8 cellular contexts compared by ENCODE assay signal in the genomic region with DNA sequence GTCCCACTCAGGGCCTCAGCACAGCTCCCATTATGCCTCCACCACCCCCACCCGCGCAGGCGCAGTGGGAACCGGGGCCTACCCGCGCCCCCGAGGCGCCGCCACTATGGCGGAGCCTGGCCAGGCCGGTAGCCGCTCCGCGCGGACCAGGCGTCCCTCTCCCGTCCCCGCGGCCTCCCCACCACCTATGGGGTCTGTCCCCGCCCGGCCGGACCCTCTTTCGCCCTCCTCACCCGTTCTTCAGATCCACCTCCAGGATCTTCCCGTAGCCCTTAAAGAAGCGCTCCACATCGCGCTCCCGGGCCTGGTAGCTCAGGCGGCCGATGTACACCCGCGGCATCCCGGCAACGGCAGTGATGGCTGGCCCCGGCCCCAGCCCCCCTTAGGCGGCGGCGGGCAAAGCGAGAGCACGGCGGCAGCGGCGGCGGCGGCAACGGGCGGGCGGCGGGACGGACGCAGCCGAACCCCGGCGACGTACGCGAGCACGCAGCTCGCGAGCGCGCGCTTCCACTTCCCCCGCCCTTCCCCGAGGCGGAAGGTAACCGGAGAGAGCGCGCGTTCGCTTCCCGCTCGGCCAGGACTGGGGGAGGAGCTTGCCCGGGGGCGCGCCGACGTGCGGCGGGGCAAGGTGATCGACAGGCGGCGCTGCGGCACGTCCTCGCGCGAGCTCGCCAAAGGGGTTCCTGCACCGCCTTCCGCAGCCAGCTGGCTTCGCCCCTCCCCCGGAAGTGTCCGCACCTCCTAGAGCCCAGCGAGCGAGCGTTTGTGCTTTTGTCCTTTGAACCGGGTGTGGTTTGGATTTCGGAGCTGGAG. TPM values are rescaled to one million over a fixed set of nuclear protein-coding genes. Genes with fewer than 3 reads are reported as not detected.
DNase-seq lines count a peak whose midpoint lies in the region; ATAC-seq, FAIRE-seq and TF ChIP-seq lines count a peak whose summit lies in the region.

A gene (minus strand): TSS at position 488 of the 813 bp plus-strand sequence. CDS start 148 bp downstream, at position 340.

- peak within 1 kb of the TSS; percentile 97 for H2AFZ ChIP-seq in keratinocyte (ENCODE audit: control insufficient read depth, low read length)

- dilution Hi-C loops in keratinocyte (cut with MboI; ENCODE audit: extremely low pct_ligation_motif_present, low sequenced_read_pairs) = no loop called here

- H4K20me1 ChIP-seq in keratinocyte (ENCODE audit: control insufficient read depth, extremely low read depth, insufficient read depth, low read length) = peaks cover 26% of the 10 kb centered on the region

- ATAC-seq in HG03439 (IDR thresholded peaks at IDR 0.05; ENCODE audit: unreplicated experiment) = peak; percentile 84

- H3K4me3 ChIP-seq in BE2C (ENCODE audit: low read depth, low read length) (peak within 1 kb of the TSS; percentile 66), keratinocyte (ENCODE audit: control insufficient read depth in 2 of 3, extremely low read depth in 1 of 3, insufficient read depth in 2 of 3, low read depth in 1 of 3, low read length in 3 of 3) (peak within 1 kb of the TSS; percentile 86 to 97 (median 90))

- H3K36me3 ChIP-seq in BE2C (peaks cover 5% of the 10 kb centered on the region), keratinocyte (ENCODE audit: control insufficient read depth in 2 of 2, extremely low read depth in 1 of 2, insufficient read depth in 2 of 2, low read length in 2 of 2) (peaks cover 3 to 19% of the 10 kb centered on the region in 2 experiments)

- H3K9me3 ChIP-seq in BE2C (no peaks in the 10 kb centered on the region), keratinocyte (ENCODE audit: control insufficient read depth, low read depth, low read length) (no peaks in the 10 kb centered on the region)

- peak within 1 kb of the TSS; percentile 93 for H3K27ac ChIP-seq in keratinocyte (ENCODE audit: control insufficient read depth, insufficient read depth, low read length)

- H3K9ac ChIP-seq in keratinocyte (ENCODE audit: control insufficient read depth, extremely low read depth, insufficient read depth, low read length) = peak within 1 kb of the TSS; percentile 98

- H3K27me3 ChIP-seq in BE2C = no peaks in the 10 kb centered on the region
- no peaks in the 10 kb centered on the region for H3K27me3 ChIP-seq in keratinocyte (ENCODE audit: control insufficient read depth, extremely low read depth, insufficient read depth, low read length)

- TF ChIP-seq CTCF in BE2C (IDR thresholded peaks at IDR 0.05; ENCODE audit: low read depth, low read length) = peak; percentile 49
- TF ChIP-seq CTCF in keratinocyte (optimal IDR thresholded peaks at IDR 0.05 in 1 of 3, IDR thresholded peaks at IDR 0.05 in 1 of 3, conservative IDR thresholded peaks at IDR 0.05 in 1 of 3; ENCODE audit: extremely low read depth in 1 of 3, insufficient read depth in 2 of 3, low read length in 3 of 3) = peak; percentile 65 to 93 (median 77)

- H3K9me1 ChIP-seq in keratinocyte (ENCODE audit: control insufficient read depth, extremely low read depth, insufficient read depth, low read length) = peaks cover 3% of the 10 kb centered on the region

- peak within 1 kb of the TSS; percentile 100 for H3K4me2 ChIP-seq in keratinocyte (ENCODE audit: control insufficient read depth, extremely low read depth, insufficient read depth, low read depth, low read length)

- peaks cover 49% of the 10 kb centered on the region for H3K79me2 ChIP-seq in keratinocyte (ENCODE audit: control insufficient read depth, insufficient read depth, low read length)

- TF ChIP-seq POLR2A in GM19193 (IDR thresholded peaks at IDR 0.05; ENCODE audit: extremely low read depth, insufficient read depth, insufficient read length) = peak; percentile 79

- no peaks in the 10 kb centered on the region for H3K4me1 ChIP-seq in BE2C
- peaks cover 31% of the 10 kb centered on the region for H3K4me1 ChIP-seq in keratinocyte (ENCODE audit: control insufficient read depth, extremely low read depth, insufficient read depth, low read length)

- DNase-seq in BE2C = peak; percentile 95
- peak; percentile 97 for DNase-seq in NCI-H510A (lab: John Stamatoyannopoulos, UW)
- DNase-seq in activated CD4-positive, alpha-beta T cell treated with anti-CD3 and anti-CD28 coated beads for 1 hour = peak; percentile 98
- peak; percentile 99 for DNase-seq in cerebellum (ENCODE audit: low spot score)
- DNase-seq in keratinocyte (ENCODE audit: low read depth, low spot score) = peak; percentile 86
- peak; percentile 98 for DNase-seq in stimulated activated CD4-positive, alpha-beta T cell treated with anti-CD3 and anti-CD28 coated beads, Interleukin-15, amount 100 ng/mL, for 1 hour (ENCODE audit: low read depth in 1 of 2, low spot score in 1 of 2)

- peak; percentile 73 for FAIRE-seq in keratinocyte (lab: Jason Lieb, UNC)

RNA-seq across cellular contexts. Expression of the gene that starts here (rescaled TPM):
- 78.8 TPM for polyA plus RNA-seq in BE2C (2012; ENCODE audit: insufficient read depth, insufficient read length, low read depth)
- total RNA-seq in cerebellum = 45.8 TPM
- polyA plus RNA-seq in keratinocyte = 26.8 to 63.2 TPM (median 51.0 TPM) in 3 replicates
- polyA plus RNA-seq in keratinocyte (2011; ENCODE audit: low read depth) = 135 TPM
- polyA plus RNA-seq in keratinocyte (2011; cell fraction: cytosol; rRNA removed) = 39.2 and 42.5 TPM in 2 replicates
- 89.0 and 94.1 TPM in 2 replicates for polyA plus RNA-seq in keratinocyte (2011; cell fraction: nucleus; rRNA removed)
- polyA plus RNA-seq in keratinocyte (2012; ENCODE audit: low replicate concordance) = 60.2 and 62.4 TPM in 2 replicates
- 14.8 to 41.8 TPM (median 15.6 TPM) in 3 replicates for polyA minus RNA-seq in keratinocyte
- polyA minus RNA-seq in keratinocyte (2011; cell fraction: cytosol; rRNA and poly(A)+ RNA removed) = 18.8 TPM
- 20.7 and 34.7 TPM in 2 replicates for polyA minus RNA-seq in keratinocyte (2011; cell fraction: nucleus; rRNA and poly(A)+ RNA removed)

Comparison
In these comparisons a context has a peak if more than half of its experiments do, and no peak if none do; other contexts are left out.
1. Peak in every context shown above with its lines: DNase-seq, ATAC-seq, H3K4me3 ChIP-seq and H3K27ac ChIP-seq.